In genomic region chr12:990308-990648, GRCh38 we compare ENCODE assay signal across 8 cellular contexts. TPM values are rescaled to one million over a fixed set of nuclear protein-coding genes. Genes with fewer than 3 reads are reported as not detected.
A peak's percentile ranks its signal among the peaks of the same experiment; 100 is the strongest.
DNase-seq lines count a peak whose midpoint lies in the region; ATAC-seq and TF ChIP-seq lines count a peak whose summit lies in the region.

No MANE protein-coding gene starts in this region.

- peak overlapping the region; percentile 89 to 97 (median 92) for H3K27ac Mint-ChIP-seq in naive thymus-derived CD8-positive, alpha-beta T cell

- POLR2A ChIA-PET in HEK293 (lab: Yijun Ruan, JAX) = interaction anchor here (0.5 to 2.4 kb wide), 4 partner anchors 41 to 444 kb away, joined by 3 to 19 read pairs (median 3); partner anchors contain the start of genes RAD52 and WNK1
- POLR2A ChIA-PET in naive thymus-derived CD8-positive, alpha-beta T cell (lab: Charles Lee) = interaction anchor here (0.8 to 3.0 kb wide), 5 partner anchors 12 to 602 kb away, joined by 3 to 27 read pairs (median 4); partner anchors contain the start of gene RAD52

- peaks cover 0 to 3% of the 10 kb centered on the region in 2 experiments; a peak in 1 of 3 replicates for H3K36me3 ChIP-seq in HEK293 (ENCODE audit: control insufficient read depth in 2 of 2, insufficient read depth in 1 of 2, low read length in 2 of 2)
- no peaks in the 10 kb centered on the region for H3K36me3 ChIP-seq in stomach smooth muscle (ENCODE audit: control insufficient read depth in 2 of 2, insufficient read depth in 2 of 2, low read length in 2 of 2)

- DNase-seq in DMS153 treated with DMSO at 0.1 percent for 48 hours (lab: John Stamatoyannopoulos, UW; ENCODE audit: unreplicated experiment) (peak; percentile 52), NCI-H2171 (lab: John Stamatoyannopoulos, UW) (peak; percentile 92), erythroblast (lab: John Stamatoyannopoulos, UW) (peak; percentile 80 to 86)
- DNase-seq in activated CD8-positive, alpha-beta memory T cell treated with anti-CD3 and anti-CD28 coated beads, Interleukin-2, amount 50 U/mL, for 24 hours (ENCODE audit: extremely low read depth) = peak; percentile 6
- DNase-seq in naive thymus-derived CD8-positive, alpha-beta T cell = peak in 8 of 10 donors; percentile 19 to 70 (median 40)

- H3K27ac ChIP-seq in HEK293 (ENCODE audit: extremely low read depth, low read depth, low read length) = peak overlapping the region; percentile 96
- H3K27ac ChIP-seq in stomach smooth muscle (ENCODE audit: low read length) = peak overlapping the region; percentile 98

- peak overlapping the region; percentile 96 for H3K4me3 ChIP-seq in HEK293 (ENCODE audit: low read depth, low read length)
- peak overlapping the region; percentile 87 to 92 for H3K4me3 ChIP-seq in stomach smooth muscle (ENCODE audit: low read length in 2 of 2)

- TF ChIP-seq CTCF in HEK293 (tag by site-specific recombination; IDR thresholded peaks at IDR 0.05) = no peak

- H3K27me3 ChIP-seq in stomach smooth muscle (ENCODE audit: control insufficient read depth in 1 of 2, insufficient read depth in 2 of 2, low read length in 2 of 2) = no peaks in the 10 kb centered on the region

- H3K9me3 Mint-ChIP-seq in naive thymus-derived CD8-positive, alpha-beta T cell = no peaks in the 10 kb centered on the region

- CTCF ChIA-PET in HEK293 (lab: Yijun Ruan, JAX) = interaction anchor here (1.5 kb wide), 1 partner anchor 41 kb away, joined by 3 read pairs; the partner anchor contains the start of gene RAD52

- H3K4me1 ChIP-seq in HEK293 (ENCODE audit: control insufficient read depth, insufficient read depth, low read length) = peaks cover 16% of the 10 kb centered on the region; the same call in 1 of the 2 replicates
- H3K4me1 ChIP-seq in stomach smooth muscle (ENCODE audit: control insufficient read depth, insufficient read depth, low read length) = peaks cover 18% of the 10 kb centered on the region

- peak; percentile 18 to 32 for ATAC-seq in naive thymus-derived CD8-positive, alpha-beta T cell
- no peak for ATAC-seq in GM19324 (IDR thresholded peaks at IDR 0.05; ENCODE audit: low FRiP score, unreplicated experiment)

- no peaks in the 10 kb centered on the region for H3K27me3 Mint-ChIP-seq in naive thymus-derived CD8-positive, alpha-beta T cell

- H3K4me3 Mint-ChIP-seq in naive thymus-derived CD8-positive, alpha-beta T cell = peak overlapping the region; percentile 81 to 96 (median 90)

- peaks cover 25 to 46% (median 43%) of the 10 kb centered on the region in 4 donors for H3K4me1 Mint-ChIP-seq in naive thymus-derived CD8-positive, alpha-beta T cell

- peak overlapping the region; percentile 95 to 97 for H3K9ac ChIP-seq in stomach smooth muscle (ENCODE audit: low read length in 2 of 2)

- H3K36me3 Mint-ChIP-seq in naive thymus-derived CD8-positive, alpha-beta T cell = peaks cover 0 to 1% (median 0%) of the 10 kb centered on the region in 3 donors

- no peak for TF ChIP-seq POLR2A in erythroblast (IDR thresholded peaks at IDR 0.05; ENCODE audit: low read length)

- H3K9me3 ChIP-seq in HEK293 (ENCODE audit: control insufficient read depth, insufficient read depth, low read depth, low read length) = no peaks in the 10 kb centered on the region
- no peaks in the 10 kb centered on the region for H3K9me3 ChIP-seq in stomach smooth muscle (ENCODE audit: control insufficient read depth in 2 of 2, low read length in 2 of 2)

TF ChIP-seq in HEK293, 187 proteins besides CTCF, POLR2A, EP300 and RAD21 (continues in another document):
- no peak for TF ChIP-seq REST (tag by site-specific recombination; IDR thresholded peaks at IDR 0.05)
- TF ChIP-seq ZNF513 (tag by site-specific recombination; IDR thresholded peaks at IDR 0.05) = no peak
- no peak for TF ChIP-seq ZNF350 (tag by site-specific recombination; IDR thresholded peaks at IDR 0.05)
- TF ChIP-seq, protein P1, sequence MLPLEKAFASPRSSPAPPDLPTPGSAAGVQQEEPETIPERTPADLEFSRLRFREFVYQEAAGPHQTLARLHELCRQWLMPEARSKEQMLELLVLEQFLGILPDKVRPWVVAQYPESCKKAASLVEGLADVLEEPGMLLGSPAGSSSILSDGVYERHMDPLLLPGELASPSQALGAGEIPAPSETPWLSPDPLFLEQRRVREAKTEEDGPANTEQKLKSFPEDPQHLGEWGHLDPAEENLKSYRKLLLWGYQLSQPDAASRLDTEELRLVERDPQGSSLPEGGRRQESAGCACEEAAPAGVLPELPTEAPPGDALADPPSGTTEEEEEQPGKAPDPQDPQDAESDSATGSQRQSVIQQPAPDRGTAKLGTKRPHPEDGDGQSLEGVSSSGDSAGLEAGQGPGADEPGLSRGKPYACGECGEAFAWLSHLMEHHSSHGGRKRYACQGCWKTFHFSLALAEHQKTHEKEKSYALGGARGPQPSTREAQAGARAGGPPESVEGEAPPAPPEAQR (tag by site-specific recombination; IDR thresholded peaks at IDR 0.05) = no peak
- TF ChIP-seq ZNF626 (tag by site-specific recombination; IDR thresholded peaks at IDR 0.05) = no peak
- TF ChIP-seq ZNF514 (tag by site-specific recombination; IDR thresholded peaks at IDR 0.05) = no peak
- TF ChIP-seq ZNF549 (tag by site-specific recombination; IDR thresholded peaks at IDR 0.05) = no peak
- TF ChIP-seq ZNF132 (tag by site-specific recombination; IDR thresholded peaks at IDR 0.05; ENCODE audit: borderline replicate concordance) = no peak
- no peak for TF ChIP-seq KLF17 (tag by site-specific recombination; IDR thresholded peaks at IDR 0.05)
- no peak for TF ChIP-seq BCL11B (tag by site-specific recombination; IDR thresholded peaks at IDR 0.05; ENCODE audit: low read depth)
- TF ChIP-seq, protein P2, sequence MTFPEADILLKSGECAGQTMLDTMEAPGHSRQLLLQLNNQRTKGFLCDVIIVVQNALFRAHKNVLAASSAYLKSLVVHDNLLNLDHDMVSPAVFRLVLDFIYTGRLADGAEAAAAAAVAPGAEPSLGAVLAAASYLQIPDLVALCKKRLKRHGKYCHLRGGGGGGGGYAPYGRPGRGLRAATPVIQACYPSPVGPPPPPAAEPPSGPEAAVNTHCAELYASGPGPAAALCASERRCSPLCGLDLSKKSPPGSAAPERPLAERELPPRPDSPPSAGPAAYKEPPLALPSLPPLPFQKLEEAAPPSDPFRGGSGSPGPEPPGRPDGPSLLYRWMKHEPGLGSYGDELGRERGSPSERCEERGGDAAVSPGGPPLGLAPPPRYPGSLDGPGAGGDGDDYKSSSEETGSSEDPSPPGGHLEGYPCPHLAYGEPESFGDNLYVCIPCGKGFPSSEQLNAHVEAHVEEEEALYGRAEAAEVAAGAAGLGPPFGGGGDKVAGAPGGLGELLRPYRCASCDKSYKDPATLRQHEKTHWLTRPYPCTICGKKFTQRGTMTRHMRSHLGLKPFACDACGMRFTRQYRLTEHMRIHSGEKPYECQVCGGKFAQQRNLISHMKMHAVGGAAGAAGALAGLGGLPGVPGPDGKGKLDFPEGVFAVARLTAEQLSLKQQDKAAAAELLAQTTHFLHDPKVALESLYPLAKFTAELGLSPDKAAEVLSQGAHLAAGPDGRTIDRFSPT (tag by site-specific recombination; IDR thresholded peaks at IDR 0.05) = no peak

RNA-seq across cellular contexts. Expression of gene ERC1, which starts 0.7 kb away (rescaled TPM):
- 10 to 100 TPM; 44.1 to 51.9 TPM for total RNA-seq in naive thymus-derived CD8-positive, alpha-beta T cell
- polyA plus RNA-seq in naive thymus-derived CD8-positive, alpha-beta T cell = 10 to 100 TPM; 14.0 to 22.5 (median 14.3) TPM

RNA-seq across cellular contexts. Expression of gene RAD52, which starts 40.8 kb away (rescaled TPM):
- total RNA-seq in naive thymus-derived CD8-positive, alpha-beta T cell = 10 to 100 TPM; 28.9 to 30.0 TPM
- polyA plus RNA-seq in naive thymus-derived CD8-positive, alpha-beta T cell = 1 to 10 TPM; 2.1 to 4.9 (median 3.4) TPM

Comparison
In these comparisons a context has a peak if more than half of its experiments do, and no peak if none do; other contexts are left out.
1. DNase-seq: peak in every context shown above with its lines; median percentile 92 in NCI-H2171; 83 in erythroblast; 52 in DMS153 treated with DMSO at 0.1 percent for 48 hours; 40 in naive thymus-derived CD8-positive, alpha-beta T cell; 6 in activated CD8-positive, alpha-beta memory T cell treated with anti-CD3 and anti-CD28 coated beads, Interleukin-2, amount 50 U/mL, for 24 hours.